Comparison of ENCODE assay signal across 19 cellular contexts in genomic region chr20:16902657-16903056, GRCh38.
DNase-seq lines count a peak whose midpoint lies in the region; ATAC-seq and TF ChIP-seq lines count a peak whose summit lies in the region.
"Had no signal": no experiment of that assay in that cellular context is flagged by ENCODE, and none has a peak within 500 bp of the region (broad histone marks: within the 10 kb centered on the region; RNA-seq: fewer than 3 reads in every experiment).

No MANE protein-coding gene starts in this region.

- no peaks in the 10 kb centered on the region for H3K36me3 ChIP-seq in left lung
- no peaks in the 10 kb centered on the region for H3K36me3 ChIP-seq in lower lobe of right lung
- H3K36me3 ChIP-seq in upper lobe of right lung: no peaks in the 10 kb centered on the region
- H3K36me3 ChIP-seq: BE2C, BLaER1 had no signal

- no peaks in the 10 kb centered on the region for H3K4me1 Mint-ChIP-seq in naive thymus-derived CD8-positive, alpha-beta T cell
- H3K4me1 Mint-ChIP-seq: CD14-positive monocyte; CD4-positive, CD25-positive, alpha-beta regulatory T cell had no signal

- POLR2A ChIA-PET in naive thymus-derived CD8-positive, alpha-beta T cell (lab: Charles Lee): no interaction called here

- H3K36me3 Mint-ChIP-seq in naive thymus-derived CD8-positive, alpha-beta T cell: no peaks in the 10 kb centered on the region
- H3K36me3 Mint-ChIP-seq: CD14-positive monocyte; CD4-positive, CD25-positive, alpha-beta regulatory T cell; CD8-positive, alpha-beta T cell had no signal

- H3K9me3 ChIP-seq in left lung (peaks cover 0 to 1% of the 10 kb centered on the region in 2 donors), lower lobe of right lung (no peaks in the 10 kb centered on the region), upper lobe of right lung (no peaks in the 10 kb centered on the region)
- H3K9me3 ChIP-seq: BE2C, BLaER1, Caco-2 had no signal

- H3K4me1 ChIP-seq in left lung (no peaks in the 10 kb centered on the region), lower lobe of right lung (peaks cover 4% of the 10 kb centered on the region), upper lobe of right lung (no peaks in the 10 kb centered on the region)
- H3K4me1 ChIP-seq: BE2C, BLaER1, Caco-2 had no signal

- TF ChIP-seq CTCF in left lung (IDR thresholded peaks at IDR 0.05) (no peak), lower lobe of right lung (IDR thresholded peaks at IDR 0.05) (no peak), upper lobe of right lung (IDR thresholded peaks at IDR 0.05) (no peak)

- H3K27me3 ChIP-seq in left lung (no peaks in the 10 kb centered on the region), lower lobe of right lung (ENCODE audit: low read depth) (no peaks in the 10 kb centered on the region), upper lobe of right lung (no peaks in the 10 kb centered on the region)
- H3K27me3 ChIP-seq: BE2C, BLaER1 had no signal

- DNase-seq in left lung (peak in 1 of 2 donors; percentile 41), lower lobe of right lung (no peak), upper lobe of right lung (no peak), DMS79 treated with DMSO at 0.1 percent for 48 hours (lab: John Stamatoyannopoulos, UW) (no peak)
- no peak for DNase-seq in naive thymus-derived CD8-positive, alpha-beta T cell
- DNase-seq: 8988T; ACHN; BE2C; C1 segment of cervical spinal cord; Caco-2; Calu3; CD4-positive, CD25-positive, alpha-beta regulatory T cell; CD8-positive, alpha-beta T cell; DND-41; EL; GDM1 had no signal

- H3K4me3 ChIP-seq in left lung (no peak overlapping the region), lower lobe of right lung (no peak overlapping the region), upper lobe of right lung (no peak overlapping the region)
- H3K4me3 ChIP-seq: BLaER1, GM12878 had no signal

- no peak overlapping the region for H3K27ac ChIP-seq in left lung
- no peak overlapping the region for H3K27ac ChIP-seq in lower lobe of right lung
- no peak overlapping the region for H3K27ac ChIP-seq in upper lobe of right lung
- H3K27ac ChIP-seq: BLaER1 had no signal

- peaks cover 0 to 6% (median 2%) of the 10 kb centered on the region in 9 donors for H3K9me3 Mint-ChIP-seq in naive thymus-derived CD8-positive, alpha-beta T cell
- H3K9me3 Mint-ChIP-seq: CD8-positive, alpha-beta T cell had no signal

- no peak overlapping the region for H3K27ac Mint-ChIP-seq in naive thymus-derived CD8-positive, alpha-beta T cell
- H3K27ac Mint-ChIP-seq: CD4-positive, CD25-positive, alpha-beta regulatory T cell; CD8-positive, alpha-beta T cell had no signal

- ATAC-seq in left lung (peak; percentile 79), lower lobe of right lung (peak; percentile 76 to 91), upper lobe of right lung (peak; percentile 76)
- no peak for ATAC-seq in naive thymus-derived CD8-positive, alpha-beta T cell
- ATAC-seq: CD8-positive, alpha-beta T cell; GM12878 had no signal

- peaks cover 0 to 4% (median 0%) of the 10 kb centered on the region in 5 donors for H3K27me3 Mint-ChIP-seq in naive thymus-derived CD8-positive, alpha-beta T cell
- H3K27me3 Mint-ChIP-seq: CD4-positive, CD25-positive, alpha-beta regulatory T cell had no signal

- H3K4me3 Mint-ChIP-seq in naive thymus-derived CD8-positive, alpha-beta T cell: no peak overlapping the region
- H3K4me3 Mint-ChIP-seq: CD14-positive monocyte; CD4-positive, CD25-positive, alpha-beta regulatory T cell; CD8-positive, alpha-beta T cell had no signal

- intact Hi-C loops in left lung (cut with DNase I) (no loop called here), lower lobe of right lung (cut with DNase I) (no loop called here), upper lobe of right lung (cut with DNase I) (no loop called here)

Comparison
In these comparisons a context has a peak if more than half of its experiments do, and no peak if none do; other contexts are left out.
1. ATAC-seq: peak in left lung (single experiment), lower lobe of right lung (2 of 2) and upper lobe of right lung (single experiment); none in naive thymus-derived CD8-positive, alpha-beta T cell (0 of 2).